In genomic region chr1:6180215-6180577, GRCh38 we compare ENCODE assay signal across 9 cellular contexts. TPM values are rescaled to one million over a fixed set of nuclear protein-coding genes. Genes with fewer than 3 reads are reported as not detected.
DNase-seq lines count a peak whose midpoint lies in the region; ATAC-seq and TF ChIP-seq lines count a peak whose summit lies in the region.
"Had no signal": no experiment of that assay in that cellular context is flagged by ENCODE, and none has a peak within 500 bp of the region (broad histone marks: within the 10 kb centered on the region; RNA-seq: fewer than 3 reads in every experiment).

CHD5 (minus strand) TSS chr1:6180321; CDS start chr1:6180023, 298 bp downstream.

- CTCF ChIA-PET in SK-N-SH (lab: Yijun Ruan, JAX), result interaction anchor here (0.7 to 6.0 kb wide), 6 partner anchors 10 to 69 kb away, joined by 3 to 52 read pairs (median 4); partner anchors contain the start of gene RPL22

- ATAC-seq in SK-N-SH treated with all-trans-retinoic acid at 6 μM for 48 hours (no peak), HG02678 (IDR thresholded peaks at IDR 0.05; ENCODE audit: unreplicated experiment) (no peak)
- ATAC-seq in stimulated activated naive CD8-positive, alpha-beta T cell treated with anti-CD3 and anti-CD28 coated beads, Interleukin-15, amount 100 ng/mL, for 72 hours, result peak; percentile 16

- H3K4me3 Mint-ChIP-seq in glutamatergic neuron (ENCODE audit: unreplicated experiment), result no peak within 1 kb of the TSS
- peak within 1 kb of the TSS; percentile 44 to 68 for H3K4me3 Mint-ChIP-seq in stimulated activated naive CD8-positive, alpha-beta T cell treated with anti-CD3 and anti-CD28 coated beads, Interleukin-15, amount 100 ng/mL, for 72 hours

- 0 out of 2 replicates have a peak, but pooled peaks have one; percentile 20 for TF ChIP-seq CTCF in SK-N-SH (IDR thresholded peaks at IDR 0.05)
- TF ChIP-seq CTCF in glutamatergic neuron (IDR thresholded peaks at IDR 0.05; ENCODE audit: partially characterized antibody, unreplicated experiment), result peak; percentile 17

- H3K4me1 Mint-ChIP-seq in glutamatergic neuron (ENCODE audit: low read depth, unreplicated experiment), result peaks cover 3% of the 10 kb centered on the region
- H3K4me1 Mint-ChIP-seq in stimulated activated naive CD8-positive, alpha-beta T cell treated with anti-CD3 and anti-CD28 coated beads, Interleukin-15, amount 100 ng/mL, for 72 hours, result peaks cover 40% of the 10 kb centered on the region

- H3K27me3 ChIP-seq in SK-N-SH (ENCODE audit: insufficient read depth), result peaks cover 8% of the 10 kb centered on the region; the same call in 1 of the 2 replicates

- peaks cover 2 to 12% of the 10 kb centered on the region in 2 experiments for H3K36me3 ChIP-seq in SK-N-SH (replicated peaks in 1 of 2; ENCODE audit: control insufficient read depth in 1 of 2, insufficient read depth in 2 of 2, low read length in 1 of 2)

- H3K79me2 ChIP-seq in SK-N-SH (ENCODE audit: insufficient read depth), result no peaks in the 10 kb centered on the region

- H3K27ac ChIP-seq in SK-N-SH (ENCODE audit: low read depth in 2 of 2, low read length in 1 of 2), result no peak within 1 kb of the TSS

- H2AFZ ChIP-seq in SK-N-SH (ENCODE audit: low read depth), result no peak within 1 kb of the TSS

- H3K9me3 ChIP-seq in SK-N-SH, result no peaks in the 10 kb centered on the region

- peaks cover 21% of the 10 kb centered on the region for H3K27me3 Mint-ChIP-seq in glutamatergic neuron (ENCODE audit: unreplicated experiment)
- H3K27me3 Mint-ChIP-seq in stimulated activated naive CD8-positive, alpha-beta T cell treated with anti-CD3 and anti-CD28 coated beads, Interleukin-15, amount 100 ng/mL, for 72 hours, result peaks cover 48% of the 10 kb centered on the region

- peaks cover 16% of the 10 kb centered on the region for H3F3A ChIP-seq in SK-N-SH (replicated peaks; ENCODE audit: insufficient read depth)

- no CpG with 5 or more reads among the region's 46 CpGs for WGBS in SK-N-SH (ENCODE audit: low lambda C conversion rate)

- H3K36me3 Mint-ChIP-seq in glutamatergic neuron (ENCODE audit: unreplicated experiment), result peaks cover 7% of the 10 kb centered on the region

- no peak within 1 kb of the TSS for H3K27ac Mint-ChIP-seq in glutamatergic neuron (ENCODE audit: unreplicated experiment)
- H3K27ac Mint-ChIP-seq in stimulated activated naive CD8-positive, alpha-beta T cell treated with anti-CD3 and anti-CD28 coated beads, Interleukin-15, amount 100 ng/mL, for 72 hours, result no peak within 1 kb of the TSS

- no peaks in the 10 kb centered on the region for H3K9me2 ChIP-seq in SK-N-SH

- no peak for TF ChIP-seq EP300 in SK-N-SH (IDR thresholded peaks at IDR 0.05; ENCODE audit: borderline replicate concordance in 1 of 2, low read depth in 1 of 2, low read length in 1 of 2)

- peaks cover 17% of the 10 kb centered on the region for H4K20me1 ChIP-seq in SK-N-SH (ENCODE audit: insufficient read depth)

- H3K9me3 Mint-ChIP-seq in glutamatergic neuron (ENCODE audit: unreplicated experiment), result peaks cover 7% of the 10 kb centered on the region
- no peaks in the 10 kb centered on the region for H3K9me3 Mint-ChIP-seq in stimulated activated naive CD8-positive, alpha-beta T cell treated with anti-CD3 and anti-CD28 coated beads, Interleukin-15, amount 100 ng/mL, for 72 hours

- TF ChIP-seq RAD21 in SK-N-SH (IDR thresholded peaks at IDR 0.05; ENCODE audit: low read length), result no peak

- peak within 1 kb of the TSS in 1 of 2 experiments; percentile 45; a peak in 2 of 4 replicates for H3K4me3 ChIP-seq in SK-N-SH (ENCODE audit: low read depth in 2 of 2, low read length in 1 of 2)

- POLR2A ChIA-PET in SK-N-SH (lab: Yijun Ruan, JAX), result no interaction called here

- DNase-seq in SK-N-SH (peak; percentile 82), NCI-H69 (lab: John Stamatoyannopoulos, UW) (peak; percentile 66), glutamatergic neuron (no peak), germinal center (ENCODE audit: low spot score) (no peak), NCI-H1694 (lab: John Stamatoyannopoulos, UW) (no peak)
- DNase-seq in stimulated activated naive CD8-positive, alpha-beta T cell treated with anti-CD3 and anti-CD28 coated beads, Interleukin-15, amount 100 ng/mL, for 72 hours, result no peak
- DNase-seq: activated CD4-positive, CD25-positive, alpha-beta regulatory T cell had no signal

- peaks cover 0 to 6% of the 10 kb centered on the region in 2 experiments; a peak in 1 of 4 replicates for H3K4me1 ChIP-seq in SK-N-SH (ENCODE audit: control insufficient read depth in 1 of 2, insufficient read depth in 2 of 2, low read depth in 1 of 2, low read length in 1 of 2)

- no peak within 1 kb of the TSS for H3K9ac ChIP-seq in SK-N-SH

- H3K4me2 ChIP-seq in SK-N-SH, result peak within 1 kb of the TSS; percentile 19; the same call in 1 of the 2 replicates

TF ChIP-seq in SK-N-SH, 30 proteins besides CTCF, POLR2A, EP300 and RAD21:
- TF ChIP-seq POLR2AphosphoS5 (IDR thresholded peaks at IDR 0.05; ENCODE audit: low read depth, low read length), result no peak
- no peak for TF ChIP-seq EZH2phosphoT487 (IDR thresholded peaks at IDR 0.05; ENCODE audit: borderline replicate concordance, low read depth)
- TF ChIP-seq GABPA (IDR thresholded peaks at IDR 0.05; ENCODE audit: low read depth), result no peak
- no peak for TF ChIP-seq FOXJ3 (CRISPR knock-in tag; IDR thresholded peaks at IDR 0.05)

TF ChIP-seq in SK-N-SH treated with all-trans-retinoic acid at 6 μM for 48 hours, 23 proteins besides CTCF, POLR2A, EP300 and RAD21:
- TF ChIP-seq ARNTL (CRISPR knock-in tag; IDR thresholded peaks at IDR 0.05; ENCODE audit: borderline replicate concordance, low read depth) (no peak), CSRNP3 (CRISPR knock-in tag; IDR thresholded peaks at IDR 0.05) (no peak), TCF4 (CRISPR knock-in tag; IDR thresholded peaks at IDR 0.05; ENCODE audit: borderline replicate concordance) (no peak), ZFP30 (CRISPR knock-in tag; IDR thresholded peaks at IDR 0.05) (no peak), BACH2 (CRISPR knock-in tag; IDR thresholded peaks at IDR 0.05; ENCODE audit: borderline replicate concordance) (no peak), CSDC2 (CRISPR knock-in tag; IDR thresholded peaks at IDR 0.05) (no peak), ESRRG (CRISPR knock-in tag; IDR thresholded peaks at IDR 0.05) (no peak), ZNF565 (CRISPR knock-in tag; conservative IDR thresholded peaks at IDR 0.05; ENCODE audit: low read depth) (no peak), ZFP3 (CRISPR knock-in tag; IDR thresholded peaks at IDR 0.05) (no peak), ZC3H10 (CRISPR knock-in tag; IDR thresholded peaks at IDR 0.05) (no peak), GLIS3 (CRISPR knock-in tag; IDR thresholded peaks at IDR 0.05) (no peak), CREB5 (CRISPR knock-in tag; IDR thresholded peaks at IDR 0.05; ENCODE audit: low read depth) (no peak), RARB (CRISPR knock-in tag; IDR thresholded peaks at IDR 0.05) (no peak), POU6F1 (CRISPR knock-in tag; IDR thresholded peaks at IDR 0.05; ENCODE audit: borderline replicate concordance, low read depth) (no peak), ZNF70 (CRISPR knock-in tag; IDR thresholded peaks at IDR 0.05) (no peak)

RNA-seq across cellular contexts. Expression of gene CHD5, which starts in this region (rescaled TPM):
- polyA plus RNA-seq in SK-N-SH (2012; rRNA removed), result 0.26 and 0.62 TPM in 2 replicates
- 0.15 and 0.25 TPM in 2 replicates for polyA plus RNA-seq in SK-N-SH (2012; cell fraction: cytosol; rRNA removed)
- polyA plus RNA-seq in SK-N-SH (2012; cell fraction: nucleus; rRNA removed), result 1.9 TPM in 2 replicates
- total RNA-seq in glutamatergic neuron (ENCODE audit: unreplicated experiment), result 0.96 TPM

Comparison
In these comparisons a context has a peak if more than half of its experiments do, and no peak if none do; other contexts are left out.
1. DNase-seq: peak in SK-N-SH (single experiment) and NCI-H69 (single experiment); none in glutamatergic neuron (single experiment), stimulated activated naive CD8-positive, alpha-beta T cell treated with anti-CD3 and anti-CD28 coated beads, Interleukin-15, amount 100 ng/mL, for 72 hours (0 of 2), germinal center (single experiment) and NCI-H1694 (single experiment).